ENCODE assay signal across 8 cellular contexts in the genomic region with DNA sequence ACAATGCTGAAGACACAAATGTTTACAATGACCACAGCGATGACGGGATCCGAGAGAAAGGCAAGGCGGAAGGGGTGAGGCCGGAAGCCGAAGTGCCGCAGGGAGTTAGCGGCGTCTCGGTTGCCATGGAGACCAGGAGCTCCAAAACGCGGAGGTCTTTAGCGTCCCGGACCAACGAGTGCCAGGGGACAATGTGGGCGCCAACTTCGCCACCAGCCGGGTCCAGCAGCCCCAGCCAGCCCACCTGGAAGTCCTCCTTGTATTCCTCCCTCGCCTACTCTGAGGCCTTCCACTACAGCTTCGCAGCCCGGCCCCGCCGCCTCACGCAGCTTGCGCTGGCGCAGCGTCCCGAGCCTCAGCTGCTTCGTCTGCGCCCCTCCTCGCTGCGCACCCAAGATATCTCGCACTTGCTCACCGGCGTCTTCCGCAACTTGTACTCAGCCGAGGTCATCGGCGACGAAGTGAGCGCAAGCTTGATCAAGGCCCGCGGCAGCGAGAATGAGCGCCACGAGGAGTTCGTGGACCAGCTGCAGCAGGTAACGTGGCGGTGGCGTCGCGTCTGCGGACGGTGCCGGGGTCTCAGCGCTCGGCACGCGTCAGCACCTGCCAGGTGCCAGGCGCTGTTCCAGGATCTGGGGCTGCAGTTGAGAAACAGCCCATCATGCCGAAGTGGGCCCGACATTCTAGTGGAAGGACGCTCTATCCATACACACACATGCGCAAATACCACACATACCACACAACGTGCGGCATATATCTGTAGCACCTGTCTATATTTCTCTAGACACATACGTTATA. TPM values are rescaled to one million over a fixed set of nuclear protein-coding genes. Genes with fewer than 3 reads are reported as not detected.
DNase-seq lines count a peak whose midpoint lies in the region; ATAC-seq and TF ChIP-seq lines count a peak whose summit lies in the region.

A gene with protein sequence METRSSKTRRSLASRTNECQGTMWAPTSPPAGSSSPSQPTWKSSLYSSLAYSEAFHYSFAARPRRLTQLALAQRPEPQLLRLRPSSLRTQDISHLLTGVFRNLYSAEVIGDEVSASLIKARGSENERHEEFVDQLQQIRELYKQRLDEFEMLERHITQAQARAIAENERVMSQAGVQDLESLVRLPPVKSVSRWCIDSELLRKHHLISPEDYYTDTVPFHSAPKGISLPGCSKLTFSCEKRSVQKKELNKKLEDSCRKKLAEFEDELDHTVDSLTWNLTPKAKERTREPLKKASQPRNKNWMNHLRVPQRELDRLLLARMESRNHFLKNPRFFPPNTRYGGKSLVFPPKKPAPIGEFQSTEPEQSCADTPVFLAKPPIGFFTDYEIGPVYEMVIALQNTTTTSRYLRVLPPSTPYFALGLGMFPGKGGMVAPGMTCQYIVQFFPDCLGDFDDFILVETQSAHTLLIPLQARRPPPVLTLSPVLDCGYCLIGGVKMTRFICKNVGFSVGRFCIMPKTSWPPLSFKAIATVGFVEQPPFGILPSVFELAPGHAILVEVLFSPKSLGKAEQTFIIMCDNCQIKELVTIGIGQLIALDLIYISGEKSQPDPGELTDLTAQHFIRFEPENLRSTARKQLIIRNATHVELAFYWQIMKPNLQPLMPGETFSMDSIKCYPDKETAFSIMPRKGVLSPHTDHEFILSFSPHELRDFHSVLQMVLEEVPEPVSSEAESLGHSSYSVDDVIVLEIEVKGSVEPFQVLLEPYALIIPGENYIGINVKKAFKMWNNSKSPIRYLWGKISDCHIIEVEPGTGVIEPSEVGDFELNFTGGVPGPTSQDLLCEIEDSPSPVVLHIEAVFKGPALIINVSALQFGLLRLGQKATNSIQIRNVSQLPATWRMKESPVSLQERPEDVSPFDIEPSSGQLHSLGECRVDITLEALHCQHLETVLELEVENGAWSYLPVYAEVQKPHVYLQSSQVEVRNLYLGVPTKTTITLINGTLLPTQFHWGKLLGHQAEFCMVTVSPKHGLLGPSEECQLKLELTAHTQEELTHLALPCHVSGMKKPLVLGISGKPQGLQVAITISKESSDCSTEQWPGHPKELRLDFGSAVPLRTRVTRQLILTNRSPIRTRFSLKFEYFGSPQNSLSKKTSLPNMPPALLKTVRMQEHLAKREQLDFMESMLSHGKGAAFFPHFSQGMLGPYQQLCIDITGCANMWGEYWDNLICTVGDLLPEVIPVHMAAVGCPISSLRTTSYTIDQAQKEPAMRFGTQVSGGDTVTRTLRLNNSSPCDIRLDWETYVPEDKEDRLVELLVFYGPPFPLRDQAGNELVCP (N-terminal part only) (plus strand): TSS at position 108 of the 798 bp plus-strand sequence. CDS start 18 bp downstream, at position 126.

- peak within 1 kb of the TSS; percentile 70 for H3K4me3 Mint-ChIP-seq in osteocyte (ENCODE audit: unreplicated experiment)

- H3K27me3 Mint-ChIP-seq in osteocyte (ENCODE audit: unreplicated experiment) = peaks cover 13% of the 10 kb centered on the region

- no peak within 1 kb of the TSS for H3K27ac ChIP-seq in thyroid gland

- no peaks in the 10 kb centered on the region for H3K9me3 Mint-ChIP-seq in osteocyte (ENCODE audit: unreplicated experiment)

- WGBS in thyroid gland, 2 donors = 6 to 15% methylated on average over 32 to 35 of the region's 67 CpGs

- no peaks in the 10 kb centered on the region for H3K9me3 ChIP-seq in thyroid gland

- peaks cover 0 to 12% of the 10 kb centered on the region in 2 donors for H3K4me1 ChIP-seq in thyroid gland

- intact Hi-C loops in thyroid gland (cut with DNase I) = no loop called here

- H3K36me3 Mint-ChIP-seq in osteocyte (ENCODE audit: unreplicated experiment) = no peaks in the 10 kb centered on the region

- H3K27ac Mint-ChIP-seq in osteocyte (ENCODE audit: unreplicated experiment) = no peak within 1 kb of the TSS

- TF ChIP-seq CTCF in NB4 (IDR thresholded peaks at IDR 0.05; ENCODE audit: low read depth, low read length) = no peak
- no peak for TF ChIP-seq CTCF in fibroblast of the aortic adventitia (IDR thresholded peaks at IDR 0.05; ENCODE audit: insufficient read depth, low read length)
- TF ChIP-seq CTCF in osteocyte (IDR thresholded peaks at IDR 0.05) = no peak
- no peak for TF ChIP-seq CTCF in thyroid gland (IDR thresholded peaks at IDR 0.05)

- TF ChIP-seq POLR2A in NB4 (IDR thresholded peaks at IDR 0.05; ENCODE audit: extremely low read depth, insufficient read length) (no peak), thyroid gland (IDR thresholded peaks at IDR 0.05) (no peak)

- ATAC-seq in GM21619 (IDR thresholded peaks at IDR 0.05; ENCODE audit: unreplicated experiment) = peak; percentile 92

- DNase-seq in EL (peak; percentile 76), NB4 (ENCODE audit: low read depth) (peak; percentile 73), activated T-cell treated with anti-CD3 and anti-CD28 coated beads for 4 hours (peak; percentile 58), fibroblast of the aortic adventitia (ENCODE audit: low read depth) (peak; percentile 32), osteocyte (ENCODE audit: extremely low spot score, unreplicated experiment) (no peak), thyroid gland (peak; percentile 55 to 59), midbrain (lab: John Stamatoyannopoulos, UW) (no peak)

- H3K4me3 ChIP-seq in NB4 (ENCODE audit: low read depth, low read length) (peak within 1 kb of the TSS; percentile 21), fibroblast of the aortic adventitia (ENCODE audit: low read depth, low read length) (peak within 1 kb of the TSS; percentile 28), thyroid gland (replicated peaks in 1 of 3) (peak within 1 kb of the TSS in 2 of 3 donors; percentile 26 to 31)

- H3K36me3 ChIP-seq in thyroid gland = no peaks in the 10 kb centered on the region

- peaks cover 15% of the 10 kb centered on the region for H3K4me1 Mint-ChIP-seq in osteocyte (ENCODE audit: unreplicated experiment)

- H3K27me3 ChIP-seq in thyroid gland = no peaks in the 10 kb centered on the region

RNA-seq across cellular contexts. Expression of the gene that starts here (rescaled TPM):
- 0.09 and 0.25 TPM in 2 replicates for total RNA-seq in fibroblast of the aortic adventitia (ENCODE audit: low replicate concordance)
- total RNA-seq in osteocyte = 0.24 and 0.62 TPM in 2 replicates
- total RNA-seq in thyroid gland = 1 to 10 TPM in 3 of 4 donors, under 1 TPM in 1; 0.44 to 1.7 (median 1.5) TPM

Comparison
In these comparisons a context has a peak if more than half of its experiments do, and no peak if none do; other contexts are left out.
1. Peak in DNase-seq and H3K4me3 ChIP-seq in fibroblast of the aortic adventitia; RNA of the gene not detected or under 1 TPM.
2. DNase-seq: peak in EL (single experiment), NB4 (single experiment), activated T-cell treated with anti-CD3 and anti-CD28 coated beads for 4 hours (single experiment) and thyroid gland (2 of 2); none in osteocyte (single experiment) and midbrain (single experiment).
3. Peak in every context shown above with its lines, with median percentiles within 50 percentile points of each other: H3K4me3 ChIP-seq.